8 cellular contexts compared by ENCODE assay signal in the genomic region with DNA sequence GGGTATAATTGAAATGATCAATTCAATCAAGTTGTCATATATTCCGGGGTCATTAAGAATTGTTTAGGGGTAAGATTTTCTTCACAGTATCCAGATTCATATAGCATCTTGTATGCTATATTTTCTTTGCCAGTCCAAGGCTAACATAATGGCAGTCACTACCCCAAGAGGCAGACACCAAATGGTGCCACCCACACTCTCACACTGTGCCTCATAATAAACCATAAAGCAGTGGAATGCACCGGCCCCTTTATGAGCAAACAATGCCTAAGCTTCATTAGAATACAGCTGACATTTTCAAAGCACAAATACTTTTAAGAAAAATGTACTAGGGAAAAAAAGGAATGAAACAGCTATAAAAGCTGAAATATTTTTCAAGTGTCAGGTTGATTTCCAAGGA.
DNase-seq lines count a peak whose midpoint lies in the region; ATAC-seq and TF ChIP-seq lines count a peak whose summit lies in the region.

No MANE protein-coding gene starts in this region.

- no peak for TF ChIP-seq CTCF in dorsolateral prefrontal cortex (IDR thresholded peaks at IDR 0.05 in 54 of 56, conservative IDR thresholded peaks at IDR 0.05 in 2 of 56; ENCODE audit: low read depth in 1 of 56, partially characterized antibody in 56 of 56)
- TF ChIP-seq CTCF in vagina (IDR thresholded peaks at IDR 0.05): no peak

- intact Hi-C loops in dorsolateral prefrontal cortex (cut with DNase I) (no loop called here), vagina (cut with DNase I) (no loop called here)

- no peaks in the 10 kb centered on the region for H3K9me3 ChIP-seq in muscle layer of colon (ENCODE audit: low read length)
- no peaks in the 10 kb centered on the region for H3K9me3 ChIP-seq in vagina

- DNase-seq in Ammon's horn (ENCODE audit: low spot score) (peak; percentile 39), dorsolateral prefrontal cortex (no peak), vagina (ENCODE audit: extremely low spot score in 2 of 2) (no peak), ecto neural progenitor cell (ENCODE audit: low spot score) (no peak)

- H3K27me3 ChIP-seq in dorsolateral prefrontal cortex (no peaks in the 10 kb centered on the region), muscle layer of colon (ENCODE audit: control insufficient read depth in 1 of 2, insufficient read depth in 2 of 2, low read length in 2 of 2) (no peaks in the 10 kb centered on the region), vagina (no peaks in the 10 kb centered on the region)

- peak; percentile 42 for ATAC-seq in GM18505 (IDR thresholded peaks at IDR 0.05; ENCODE audit: unreplicated experiment)
- ATAC-seq in HG03457 (IDR thresholded peaks at IDR 0.05; ENCODE audit: unreplicated experiment): peak; percentile 58

- H3K27ac ChIP-seq in dorsolateral prefrontal cortex: peak overlapping the region in 2 of 59 donors; percentile 8 to 23
- H3K27ac ChIP-seq in muscle layer of colon (ENCODE audit: low read depth, low read length): no peak overlapping the region
- no peak overlapping the region for H3K27ac ChIP-seq in vagina

- H3K9ac ChIP-seq in muscle layer of colon (ENCODE audit: low read length): no peak overlapping the region

- TF ChIP-seq POLR2A in GM18505 (IDR thresholded peaks at IDR 0.05; ENCODE audit: borderline replicate concordance, extremely low read depth, insufficient read depth, insufficient read length) (no peak), Raji (IDR thresholded peaks at IDR 0.05; ENCODE audit: insufficient read depth, low read depth, low read length) (peak; percentile 37; the same call in 1 of the 2 replicates), vagina (IDR thresholded peaks at IDR 0.05) (no peak)

- H3K4me1 ChIP-seq in muscle layer of colon (ENCODE audit: insufficient read depth, low read length) (peaks cover 15% of the 10 kb centered on the region), vagina (peaks cover 17% of the 10 kb centered on the region)

- peak overlapping the region in 57 of 59 donors; percentile 1 to 59 (median 38) for H3K4me3 ChIP-seq in dorsolateral prefrontal cortex
- H3K4me3 ChIP-seq in muscle layer of colon (ENCODE audit: low read depth in 1 of 2, low read length in 2 of 2): peak overlapping the region; percentile 22 to 33
- H3K4me3 ChIP-seq in vagina: peak overlapping the region; percentile 25 to 48

- H3K36me3 ChIP-seq in muscle layer of colon (ENCODE audit: insufficient read depth, low read length): no peaks in the 10 kb centered on the region
- no peaks in the 10 kb centered on the region for H3K36me3 ChIP-seq in vagina
